ENCODE assay signal across 2 cellular contexts in the genomic region with DNA sequence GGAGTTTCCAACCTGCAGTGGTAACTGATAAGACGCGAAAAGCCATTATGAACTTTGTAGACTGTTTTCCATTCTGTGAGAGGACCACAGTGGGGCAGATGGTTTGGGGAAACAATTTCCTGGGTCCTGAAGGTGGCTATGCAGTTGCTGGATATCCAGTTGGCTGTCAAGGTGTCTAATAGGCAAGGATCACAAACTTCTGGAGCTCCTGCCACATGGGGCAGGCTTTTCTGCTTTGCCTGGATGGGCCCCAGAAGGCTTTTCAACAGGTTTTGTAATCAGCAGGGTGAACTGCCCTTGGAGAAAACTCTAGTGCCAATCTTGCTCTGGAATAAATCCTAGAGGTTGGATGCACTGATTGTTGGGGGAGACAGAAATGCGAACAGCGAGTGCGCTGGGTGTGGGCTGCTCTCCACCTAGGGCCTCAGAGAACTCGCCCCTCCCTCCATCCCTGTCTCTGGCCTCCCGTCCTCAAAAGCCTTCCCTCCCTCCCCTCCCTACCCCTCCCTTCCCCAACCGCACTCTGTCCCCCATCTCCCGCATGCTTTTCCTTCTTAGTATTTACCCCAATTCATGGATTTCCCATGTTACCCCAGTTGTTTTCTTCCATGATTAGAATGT.
TF ChIP-seq lines count a peak whose summit lies in the region.

No MANE protein-coding gene starts in this region.

TF ChIP-seq in HCT116, 20 proteins besides CTCF, POLR2A, EP300 and RAD21 (continued from another document):
- TF ChIP-seq, protein P1, sequence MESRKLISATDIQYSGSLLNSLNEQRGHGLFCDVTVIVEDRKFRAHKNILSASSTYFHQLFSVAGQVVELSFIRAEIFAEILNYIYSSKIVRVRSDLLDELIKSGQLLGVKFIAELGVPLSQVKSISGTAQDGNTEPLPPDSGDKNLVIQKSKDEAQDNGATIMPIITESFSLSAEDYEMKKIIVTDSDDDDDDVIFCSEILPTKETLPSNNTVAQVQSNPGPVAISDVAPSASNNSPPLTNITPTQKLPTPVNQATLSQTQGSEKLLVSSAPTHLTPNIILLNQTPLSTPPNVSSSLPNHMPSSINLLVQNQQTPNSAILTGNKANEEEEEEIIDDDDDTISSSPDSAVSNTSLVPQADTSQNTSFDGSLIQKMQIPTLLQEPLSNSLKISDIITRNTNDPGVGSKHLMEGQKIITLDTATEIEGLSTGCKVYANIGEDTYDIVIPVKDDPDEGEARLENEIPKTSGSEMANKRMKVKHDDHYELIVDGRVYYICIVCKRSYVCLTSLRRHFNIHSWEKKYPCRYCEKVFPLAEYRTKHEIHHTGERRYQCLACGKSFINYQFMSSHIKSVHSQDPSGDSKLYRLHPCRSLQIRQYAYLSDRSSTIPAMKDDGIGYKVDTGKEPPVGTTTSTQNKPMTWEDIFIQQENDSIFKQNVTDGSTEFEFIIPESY (IDR thresholded peaks at IDR 0.05; ENCODE audit: extremely low read depth, insufficient replicate concordance, low read length) = no peak
- TF ChIP-seq EGR1 (IDR thresholded peaks at IDR 0.05; ENCODE audit: low read depth) = no peak
- no peak for TF ChIP-seq EZH2 (IDR thresholded peaks at IDR 0.05)
- no peak for TF ChIP-seq FOSL1 (IDR thresholded peaks at IDR 0.05; ENCODE audit: low read depth)
TF ChIP-seq in HCT116: peak in this region for 0.

TF ChIP-seq in WTC11, 78 proteins besides CTCF, POLR2A, EP300 and RAD21 (continued from another document):
- no peak for TF ChIP-seq GTF2I (CRISPR knock-in tag; conservative IDR thresholded peaks at IDR 0.05)
- TF ChIP-seq SP1 (CRISPR knock-in tag; conservative IDR thresholded peaks at IDR 0.05) = no peak
- TF ChIP-seq ZNF532 (CRISPR knock-in tag; IDR thresholded peaks at IDR 0.05; ENCODE audit: borderline replicate concordance) = no peak
- TF ChIP-seq ATF2 (CRISPR knock-in tag; IDR thresholded peaks at IDR 0.05; ENCODE audit: borderline replicate concordance, low read depth) = no peak
- no peak for TF ChIP-seq JUN (CRISPR knock-in tag; IDR thresholded peaks at IDR 0.05)
- no peak for TF ChIP-seq TCF7 (CRISPR knock-in tag; IDR thresholded peaks at IDR 0.05; ENCODE audit: low read depth)
- TF ChIP-seq, protein P2, sequence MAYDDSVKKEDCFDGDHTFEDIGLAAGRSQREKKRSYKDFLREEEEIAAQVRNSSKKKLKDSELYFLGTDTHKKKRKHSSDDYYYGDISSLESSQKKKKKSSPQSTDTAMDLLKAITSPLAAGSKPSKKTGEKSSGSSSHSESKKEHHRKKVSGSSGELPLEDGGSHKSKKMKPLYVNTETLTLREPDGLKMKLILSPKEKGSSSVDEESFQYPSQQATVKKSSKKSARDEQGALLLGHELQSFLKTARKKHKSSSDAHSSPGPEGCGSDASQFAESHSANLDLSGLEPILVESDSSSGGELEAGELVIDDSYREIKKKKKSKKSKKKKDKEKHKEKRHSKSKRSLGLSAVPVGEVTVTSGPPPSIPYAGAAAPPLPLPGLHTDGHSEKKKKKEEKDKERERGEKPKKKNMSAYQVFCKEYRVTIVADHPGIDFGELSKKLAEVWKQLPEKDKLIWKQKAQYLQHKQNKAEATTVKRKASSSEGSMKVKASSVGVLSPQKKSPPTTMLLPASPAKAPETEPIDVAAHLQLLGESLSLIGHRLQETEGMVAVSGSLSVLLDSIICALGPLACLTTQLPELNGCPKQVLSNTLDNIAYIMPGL (CRISPR knock-in tag; IDR thresholded peaks at IDR 0.05) = no peak
- no peak for TF ChIP-seq ATF1 (CRISPR knock-in tag; IDR thresholded peaks at IDR 0.05)
- TF ChIP-seq ATF6 (CRISPR knock-in tag; IDR thresholded peaks at IDR 0.05) = no peak
